Comparison of ENCODE assay signal across 21 cellular contexts in the genomic region with DNA sequence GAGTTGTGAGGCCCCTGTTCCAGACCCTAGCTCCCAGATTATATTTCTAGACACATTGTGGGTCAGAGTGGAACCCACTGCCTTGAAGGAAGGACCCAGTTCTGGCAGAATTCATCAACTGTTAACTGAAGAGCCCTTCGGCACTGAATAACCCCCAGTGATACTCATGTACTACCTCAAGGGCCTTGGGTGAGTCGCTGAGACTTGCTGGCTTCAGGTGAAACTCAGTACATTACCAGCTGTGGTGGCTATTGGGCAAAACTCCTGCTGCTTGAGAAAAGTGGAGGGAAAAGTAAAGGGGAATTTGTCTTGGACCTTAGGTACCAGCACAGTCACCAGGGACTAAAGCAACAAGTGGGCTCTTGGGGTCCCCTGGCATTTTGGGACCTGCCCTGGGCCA.
A peak's percentile ranks its signal among the peaks of the same experiment; 100 is the strongest.
DNase-seq lines count a peak whose midpoint lies in the region; FAIRE-seq and TF ChIP-seq lines count a peak whose summit lies in the region.
"Had no signal": no experiment of that assay in that cellular context is flagged by ENCODE, and none has a peak within 500 bp of the region (broad histone marks: within the 10 kb centered on the region; RNA-seq: fewer than 3 reads in every experiment).

No MANE protein-coding gene starts in this region.

- H3K4me2 ChIP-seq in astrocyte (ENCODE audit: low read length) = no peak overlapping the region
- H3K4me2 ChIP-seq in osteoblast (ENCODE audit: insufficient read depth, low read length) = no peak overlapping the region

- H3K27ac ChIP-seq in astrocyte (ENCODE audit: low read depth, low read length) = peak overlapping the region; percentile 78
- H3K27ac ChIP-seq in osteoblast (ENCODE audit: low read depth, low read length) = peak overlapping the region; percentile 67
- no peak overlapping the region for H3K27ac ChIP-seq in SJCRH30
- H3K27ac ChIP-seq: HL-60 had no signal

- H3K27me3 ChIP-seq in astrocyte (ENCODE audit: insufficient read depth, low read length) (no peaks in the 10 kb centered on the region), bronchial epithelial cell (ENCODE audit: control insufficient read depth, insufficient read depth, low read length) (no peaks in the 10 kb centered on the region), osteoblast (ENCODE audit: insufficient read depth, low read length) (no peaks in the 10 kb centered on the region), SJCRH30 (no peaks in the 10 kb centered on the region)
- H3K27me3 ChIP-seq: BE2C had no signal

- peak overlapping the region; percentile 99 for H3K27ac Mint-ChIP-seq in astrocyte (ENCODE audit: unreplicated experiment)
- H3K27ac Mint-ChIP-seq in progenitor cell of endocrine pancreas = no peak overlapping the region
- H3K27ac Mint-ChIP-seq: CD4-positive, CD25-positive, alpha-beta regulatory T cell; CD8-positive, alpha-beta memory T cell had no signal

- peak overlapping the region; percentile 36 for H3K9ac ChIP-seq in astrocyte (ENCODE audit: low read length)

- H3K4me1 Mint-ChIP-seq in astrocyte (ENCODE audit: low read depth, unreplicated experiment) (peaks cover 30% of the 10 kb centered on the region), progenitor cell of endocrine pancreas (ENCODE audit: low read depth) (no peaks in the 10 kb centered on the region)
- H3K4me1 Mint-ChIP-seq: CD4-positive, CD25-positive, alpha-beta regulatory T cell; CD8-positive, alpha-beta memory T cell had no signal

- no peaks in the 10 kb centered on the region for H3K79me2 ChIP-seq in astrocyte (ENCODE audit: insufficient read depth, low read length)
- H3K79me2 ChIP-seq in osteoblast (ENCODE audit: insufficient read depth, low read length) = no peaks in the 10 kb centered on the region

- H3K27me3 Mint-ChIP-seq in astrocyte (ENCODE audit: low read depth, unreplicated experiment) (no peaks in the 10 kb centered on the region), progenitor cell of endocrine pancreas (no peaks in the 10 kb centered on the region)
- H3K27me3 Mint-ChIP-seq: CD4-positive, CD25-positive, alpha-beta regulatory T cell had no signal

- H4K20me1 ChIP-seq in astrocyte (ENCODE audit: insufficient read depth, low read length) (no peaks in the 10 kb centered on the region), osteoblast (ENCODE audit: insufficient read depth, low read length) (no peaks in the 10 kb centered on the region)

- H3K9me3 Mint-ChIP-seq in astrocyte (ENCODE audit: unreplicated experiment) (peaks cover 4% of the 10 kb centered on the region), progenitor cell of endocrine pancreas (ENCODE audit: low read depth) (no peaks in the 10 kb centered on the region)

- H2AFZ ChIP-seq in astrocyte (ENCODE audit: low read depth, low read length) = no peak overlapping the region
- no peak overlapping the region for H2AFZ ChIP-seq in osteoblast (ENCODE audit: low read length)

- DNase-seq in astrocyte (ENCODE audit: low read depth) = no peak
- peak; percentile 4 for DNase-seq in bronchial epithelial cell (ENCODE audit: low read depth)
- no peak for DNase-seq in osteoblast (ENCODE audit: insufficient read length, low spot score, missing footprints)
- no peak for DNase-seq in progenitor cell of endocrine pancreas (ENCODE audit: low spot score, unreplicated experiment)
- DNase-seq in NCI-H526 treated with DMSO at 0.1 percent for 48 hours (lab: John Stamatoyannopoulos, UW) = no peak
- DNase-seq in SJCRH30 = no peak
- DNase-seq: ACHN; BE2C; C1 segment of cervical spinal cord; CD4-positive, CD25-positive, alpha-beta regulatory T cell; CD8-positive, alpha-beta memory T cell; COR-L47; DMS 273 treated with DMSO at 0.1 percent for 48 hours; DMS53; DND-41; GOT3; H7 had no signal

- H3K36me3 Mint-ChIP-seq in astrocyte (ENCODE audit: low read depth, unreplicated experiment) (no peaks in the 10 kb centered on the region), progenitor cell of endocrine pancreas (ENCODE audit: insufficient read depth) (no peaks in the 10 kb centered on the region)
- H3K36me3 Mint-ChIP-seq: CD4-positive, CD25-positive, alpha-beta regulatory T cell; CD8-positive, alpha-beta memory T cell had no signal

- H3K4me3 Mint-ChIP-seq in astrocyte (ENCODE audit: unreplicated experiment) (no peak overlapping the region), progenitor cell of endocrine pancreas (ENCODE audit: low read depth) (no peak overlapping the region)
- H3K4me3 Mint-ChIP-seq: CD4-positive, CD25-positive, alpha-beta regulatory T cell; CD8-positive, alpha-beta memory T cell; HFFc6 had no signal

- H3K9me3 ChIP-seq in astrocyte (ENCODE audit: insufficient read depth, low read depth, low read length) (no peaks in the 10 kb centered on the region), osteoblast (ENCODE audit: low read depth, low read length) (no peaks in the 10 kb centered on the region), SJCRH30 (replicated peaks) (no peaks in the 10 kb centered on the region)

- no peak for TF ChIP-seq CTCF in astrocyte (IDR thresholded peaks at IDR 0.05; ENCODE audit: insufficient read depth, low read depth, low read length)
- TF ChIP-seq CTCF in bronchial epithelial cell (IDR thresholded peaks at IDR 0.05; ENCODE audit: insufficient read depth, low read length, severe bottlenecking) = no peak
- TF ChIP-seq CTCF in osteoblast (IDR thresholded peaks at IDR 0.05; ENCODE audit: extremely low read depth, low read depth, low read length) = no peak
- no peak for TF ChIP-seq CTCF in progenitor cell of endocrine pancreas (IDR thresholded peaks at IDR 0.05; ENCODE audit: unreplicated experiment)

- H3K4me1 ChIP-seq in astrocyte (ENCODE audit: insufficient read depth, low read length) (no peaks in the 10 kb centered on the region), osteoblast (ENCODE audit: insufficient read depth, low read length) (peaks cover 5% of the 10 kb centered on the region), SJCRH30 (no peaks in the 10 kb centered on the region)
- H3K4me1 ChIP-seq: BE2C had no signal

- FAIRE-seq in astrocyte (lab: Jason Lieb, UNC) (no peak), bronchial epithelial cell (lab: Jason Lieb, UNC) (no peak)
- FAIRE-seq: A204.1, GM12878 had no signal

- H3K4me3 ChIP-seq in astrocyte (ENCODE audit: insufficient read depth, low read depth, low read length) = no peak overlapping the region
- H3K4me3 ChIP-seq in bronchial epithelial cell (ENCODE audit: low read depth, low read length) = no peak overlapping the region
- no peak overlapping the region for H3K4me3 ChIP-seq in osteoblast (ENCODE audit: insufficient read depth, low read length)
- no peak overlapping the region for H3K4me3 ChIP-seq in SJCRH30
- H3K4me3 ChIP-seq: GM12878 had no signal

- no peaks in the 10 kb centered on the region for H3K36me3 ChIP-seq in astrocyte (ENCODE audit: insufficient read depth, low read length)
- no peaks in the 10 kb centered on the region for H3K36me3 ChIP-seq in bronchial epithelial cell (ENCODE audit: control insufficient read depth, insufficient read depth, low read length)
- H3K36me3 ChIP-seq in osteoblast (ENCODE audit: insufficient read depth, low read length) = no peaks in the 10 kb centered on the region
- no peaks in the 10 kb centered on the region for H3K36me3 ChIP-seq in SJCRH30
- H3K36me3 ChIP-seq: BE2C had no signal
